Comparison of ENCODE assay signal across 28 cellular contexts in genomic region chr1:228871314-228872061, GRCh38.
DNase-seq lines count a peak whose midpoint lies in the region; ATAC-seq and TF ChIP-seq lines count a peak whose summit lies in the region.
"Had no signal": no experiment of that assay in that cellular context is flagged by ENCODE, and none has a peak within 500 bp of the region (broad histone marks: within the 10 kb centered on the region; RNA-seq: fewer than 3 reads in every experiment).

No MANE protein-coding gene starts in this region.

- H3K36me3 ChIP-seq in right lobe of liver = no peaks in the 10 kb centered on the region
- H3K36me3 ChIP-seq in rectal smooth muscle tissue (ENCODE audit: control insufficient read depth, insufficient read depth, low read length) = no peaks in the 10 kb centered on the region
- H3K36me3 ChIP-seq: lower lobe of right lung, ovary, suprapubic skin had no signal

- no peaks in the 10 kb centered on the region for H3K9me3 ChIP-seq in right lobe of liver
- H3K9me3 ChIP-seq: lower lobe of right lung, ovary, suprapubic skin had no signal

- TF ChIP-seq POLR2A in right lobe of liver (IDR thresholded peaks at IDR 0.05) = no peak

- no peak overlapping the region for H3K27ac Mint-ChIP-seq in activated CD8-positive, alpha-beta memory T cell treated with anti-CD3 and anti-CD28 coated beads, Interleukin-2, amount 10 ng/mL, durations not matched to agents 7 days and 5 days
- H3K27ac Mint-ChIP-seq: activated CD8-positive, alpha-beta T cell treated with anti-CD3 and anti-CD28 coated beads, Interleukin-2, amount 10 ng/mL, durations not matched to agents 7 days and 5 days; activated T-cell treated with anti-CD3 and anti-CD28 coated beads, Interleukin-2, amount 50 U/mL, for 24 hours; naive B cell had no signal

- no peak for TF ChIP-seq CTCF in right lobe of liver (IDR thresholded peaks at IDR 0.05)

- no peak overlapping the region for H3K9ac ChIP-seq in rectal smooth muscle tissue (ENCODE audit: low read length)
- H3K9ac ChIP-seq: GM23248 had no signal

- no peaks in the 10 kb centered on the region for H3K36me3 Mint-ChIP-seq in activated CD8-positive, alpha-beta memory T cell treated with anti-CD3 and anti-CD28 coated beads, Interleukin-2, amount 10 ng/mL, durations not matched to agents 7 days and 5 days
- H3K36me3 Mint-ChIP-seq: naive B cell had no signal

- H3K9me3 Mint-ChIP-seq in activated CD8-positive, alpha-beta memory T cell treated with anti-CD3 and anti-CD28 coated beads, Interleukin-2, amount 10 ng/mL, durations not matched to agents 7 days and 5 days (ENCODE audit: low read depth) = no peaks in the 10 kb centered on the region
- H3K9me3 Mint-ChIP-seq: activated T-cell treated with anti-CD3 and anti-CD28 coated beads, Interleukin-2, amount 50 U/mL, for 24 hours; naive B cell had no signal

- POLR2A ChIA-PET in HEK293T (lab: Yijun Ruan, JAX) = no interaction called here

- CTCF ChIA-PET in activated CD8-positive, alpha-beta memory T cell treated with anti-CD3 and anti-CD28 coated beads, Interleukin-2, amount 10 ng/mL, durations not matched to agents 7 days and 5 days (lab: Charles Lee) = no interaction called here
- CTCF ChIA-PET in HEK293T (lab: Yijun Ruan, JAX) = interaction anchor here (0.6 to 0.7 kb wide), 2 partner anchors 110 to 204 kb away, joined by 3 read pairs; no protein-coding TSS in a partner anchor

- intact Hi-C loops in right lobe of liver (cut with DNase I) = no loop called here

- no peak overlapping the region for H3K27ac ChIP-seq in right lobe of liver
- H3K27ac ChIP-seq in rectal smooth muscle tissue (ENCODE audit: low read depth, low read length) = peak overlapping the region; percentile 62
- H3K27ac ChIP-seq: GM23248, lower lobe of right lung, ovary, RWPE1, suprapubic skin had no signal

- H3K4me1 ChIP-seq in right lobe of liver (peaks cover 0 to 3% (median 1%) of the 10 kb centered on the region in 4 donors), rectal smooth muscle tissue (ENCODE audit: control insufficient read depth, insufficient read depth, low read length) (no peaks in the 10 kb centered on the region)

- H3K4me3 ChIP-seq in right lobe of liver = no peak overlapping the region
- no peak overlapping the region for H3K4me3 ChIP-seq in rectal smooth muscle tissue (ENCODE audit: low read length)
- H3K4me3 ChIP-seq: GM23248, lower lobe of right lung, ovary, suprapubic skin had no signal

- ATAC-seq in activated CD8-positive, alpha-beta memory T cell treated with anti-CD3 and anti-CD28 coated beads, Interleukin-2, amount 10 ng/mL, durations not matched to agents 7 days and 5 days = no peak
- peak in 3 of 4 donors; percentile 18 to 32 (median 26) for ATAC-seq in right lobe of liver
- no peak for ATAC-seq in GM19395 (IDR thresholded peaks at IDR 0.05; ENCODE audit: unreplicated experiment)
- ATAC-seq: activated CD4-positive, CD25-positive, alpha-beta regulatory T cell treated with anti-CD3 and anti-CD28 coated beads, Interleukin-2, amount 50 U/mL, for 24 hours; activated CD8-positive, alpha-beta T cell treated with anti-CD3 and anti-CD28 coated beads, Interleukin-2, amount 10 ng/mL, durations not matched to agents 7 days and 5 days; lower lobe of right lung had no signal

- peaks cover 3% of the 10 kb centered on the region for H3K4me1 Mint-ChIP-seq in activated CD8-positive, alpha-beta memory T cell treated with anti-CD3 and anti-CD28 coated beads, Interleukin-2, amount 10 ng/mL, durations not matched to agents 7 days and 5 days
- H3K4me1 Mint-ChIP-seq: naive B cell had no signal

- DNase-seq in activated CD8-positive, alpha-beta memory T cell treated with anti-CD3 and anti-CD28 coated beads for 24 hours = peak; percentile 33
- DNase-seq in activated CD8-positive, alpha-beta memory T cell treated with anti-CD3 and anti-CD28 coated beads, Interleukin-2, amount 10 ng/mL, durations not matched to agents 7 days and 5 days = no peak
- no peak for DNase-seq in right lobe of liver
- DNase-seq in HEK293T (ENCODE audit: extremely low spot score) = no peak
- no peak for DNase-seq in NCI-H1105 treated with DMSO at 0.1 percent for 48 hours (lab: John Stamatoyannopoulos, UW)
- DNase-seq in UCSD-AML1 (lab: John Stamatoyannopoulos, UW; ENCODE audit: unreplicated experiment) = no peak
- DNase-seq: activated CD8-positive, alpha-beta T cell treated with anti-CD3 and anti-CD28 coated beads, Interleukin-2, amount 10 ng/mL, durations not matched to agents 7 days and 5 days; activated naive CD4-positive, alpha-beta T cell treated with Interleukin-2 at 50 U/mL for 16 hours; activated T-cell treated with anti-CD3 and anti-CD28 coated beads, Interleukin-2, amount 50 U/mL, for 24 hours; amniotic stem cell; central memory CD4-positive, alpha-beta T cell; COR-L47; foreskin fibroblast; GM23248; immature natural killer cell; lower lobe of right lung; MV-4-11; naive B cell; NCI-H1694; NCI-H2171; NCI-H526; ovary; T1000 had no signal

- H3K4me3 Mint-ChIP-seq in activated CD8-positive, alpha-beta memory T cell treated with anti-CD3 and anti-CD28 coated beads, Interleukin-2, amount 10 ng/mL, durations not matched to agents 7 days and 5 days = no peak overlapping the region
- H3K4me3 Mint-ChIP-seq: activated CD8-positive, alpha-beta T cell treated with anti-CD3 and anti-CD28 coated beads, Interleukin-2, amount 10 ng/mL, durations not matched to agents 7 days and 5 days; activated T-cell treated with anti-CD3 and anti-CD28 coated beads, Interleukin-2, amount 50 U/mL, for 24 hours; immature natural killer cell; naive B cell had no signal

- no peaks in the 10 kb centered on the region for H3K27me3 ChIP-seq in right lobe of liver
- H3K27me3 ChIP-seq in rectal smooth muscle tissue (ENCODE audit: control insufficient read depth, insufficient read depth, low read length) = no peaks in the 10 kb centered on the region
- H3K27me3 ChIP-seq: ovary, suprapubic skin had no signal

- peaks cover 12% of the 10 kb centered on the region for H3K27me3 Mint-ChIP-seq in activated CD8-positive, alpha-beta memory T cell treated with anti-CD3 and anti-CD28 coated beads, Interleukin-2, amount 10 ng/mL, durations not matched to agents 7 days and 5 days
- H3K27me3 Mint-ChIP-seq: activated T-cell treated with anti-CD3 and anti-CD28 coated beads, Interleukin-2, amount 50 U/mL, for 24 hours; naive B cell had no signal

- 86% methylated on average over 3 of the region's 8 CpGs for WGBS in right lobe of liver (ENCODE audit: insufficient coverage, low coverage, low lambda C conversion rate, missing lambda C conversion rate)

TF ChIP-seq in HEK293T, 16 proteins besides CTCF, POLR2A, EP300 and RAD21:
- TF ChIP-seq FOXK2 (IDR thresholded peaks at IDR 0.05) (no peak), BHLHE40 (IDR thresholded peaks at IDR 0.05; ENCODE audit: borderline replicate concordance) (no peak), SUZ12 (IDR thresholded peaks at IDR 0.05) (no peak)

Comparison
In these comparisons a context has a peak if more than half of its experiments do, and no peak if none do; other contexts are left out.
1. ATAC-seq: peak in right lobe of liver (3 of 4); none in activated CD8-positive, alpha-beta memory T cell treated with anti-CD3 and anti-CD28 coated beads, Interleukin-2, amount 10 ng/mL, durations not matched to agents 7 days and 5 days (single experiment) and GM19395 (single experiment).